Comparison of ENCODE assay signal across 8 cellular contexts in genomic region chr6:36546958-36547645, GRCh38. TPM values are rescaled to one million over a fixed set of nuclear protein-coding genes. Genes with fewer than 3 reads are reported as not detected.
DNase-seq lines count a peak whose midpoint lies in the region; ATAC-seq and TF ChIP-seq lines count a peak whose summit lies in the region.

STK38 (minus strand) TSS chr6:36547479; CDS start chr6:36540202, 7,277 bp downstream.

- no peaks in the 10 kb centered on the region for H3K9me3 ChIP-seq in adipocyte (ENCODE audit: control insufficient read depth, low read length)
- peaks cover 3% of the 10 kb centered on the region for H3K9me3 ChIP-seq in trophoblast cell (ENCODE audit: insufficient read depth, low read depth, low read length)
- H3K9me3 ChIP-seq in tibial nerve = no peaks in the 10 kb centered on the region

- H3K9ac ChIP-seq in adipocyte (ENCODE audit: low read length) (peak within 1 kb of the TSS; percentile 99), trophoblast cell (ENCODE audit: low read length) (peak within 1 kb of the TSS; percentile 77)

- TF ChIP-seq CTCF in GM12865 (IDR thresholded peaks at IDR 0.05; ENCODE audit: insufficient read depth, low read depth, low read length, missing control alignments) = peak; percentile 5
- TF ChIP-seq CTCF in tibial nerve (IDR thresholded peaks at IDR 0.05) = peak in 1 of 5 experiments; percentile 35

- ATAC-seq in HG02840 (IDR thresholded peaks at IDR 0.05; ENCODE audit: low FRiP score, unreplicated experiment) = peak; percentile 61

- peak within 1 kb of the TSS; percentile 88 for H4K12ac ChIP-seq in trophoblast cell (ENCODE audit: low read depth, low read length)

- no peaks in the 10 kb centered on the region for H3K27me3 ChIP-seq in adipocyte (replicated peaks; ENCODE audit: control insufficient read depth, insufficient read depth, low read length)
- H3K27me3 ChIP-seq in trophoblast cell (ENCODE audit: insufficient read depth, low read length) = no peaks in the 10 kb centered on the region
- no peaks in the 10 kb centered on the region for H3K27me3 ChIP-seq in tibial nerve

- H3K4ac ChIP-seq in trophoblast cell (ENCODE audit: low read depth, low read length) = peak within 1 kb of the TSS; percentile 77

- peak within 1 kb of the TSS; percentile 95 for H3K18ac ChIP-seq in trophoblast cell (ENCODE audit: low read length)

- H3K36me3 ChIP-seq in adipocyte (ENCODE audit: control insufficient read depth, insufficient read depth, low read length, severe bottlenecking) = no peaks in the 10 kb centered on the region
- no peaks in the 10 kb centered on the region for H3K36me3 ChIP-seq in trophoblast cell (ENCODE audit: control insufficient read depth in 1 of 2, insufficient read depth in 2 of 2, low read length in 2 of 2)
- no peaks in the 10 kb centered on the region for H3K36me3 ChIP-seq in tibial nerve

- H3K14ac ChIP-seq in trophoblast cell (ENCODE audit: low read length) = peak within 1 kb of the TSS; percentile 96

- intact Hi-C loops in cardiac septum (cut with DNase I) = loop anchor here (2.0 kb wide), 3 partner anchors 48 to 132 kb away; partner anchors contain the start of genes CDKN1A, KCTD20, PXT1 and SRSF3

- TF ChIP-seq POLR2A in tibial nerve (IDR thresholded peaks at IDR 0.05) = peak; percentile 99 to 100

- peak within 1 kb of the TSS; percentile 94 for H2AFZ ChIP-seq in trophoblast cell (ENCODE audit: insufficient read depth, low read length, poor library complexity)

- peak within 1 kb of the TSS; percentile 92 for H4K91ac ChIP-seq in trophoblast cell (ENCODE audit: low read depth, low read length)

- H3K27ac ChIP-seq in trophoblast cell (ENCODE audit: low read depth, low read length) = peak within 1 kb of the TSS; percentile 75
- peak within 1 kb of the TSS; percentile 91 to 100 (median 98) for H3K27ac ChIP-seq in tibial nerve

- H2AK5ac ChIP-seq in trophoblast cell (ENCODE audit: low read length) = peak within 1 kb of the TSS; percentile 59

- H4K8ac ChIP-seq in trophoblast cell (ENCODE audit: low read depth, low read length) = peak within 1 kb of the TSS; percentile 94

- peaks cover 31% of the 10 kb centered on the region for H3K4me1 ChIP-seq in adipocyte (ENCODE audit: control insufficient read depth, insufficient read depth, low read length)
- H3K4me1 ChIP-seq in trophoblast cell (ENCODE audit: control insufficient read depth in 1 of 2, insufficient read depth in 2 of 2, low read length in 2 of 2) = peaks cover 0 to 7% of the 10 kb centered on the region in 2 experiments
- H3K4me1 ChIP-seq in tibial nerve = peaks cover 0 to 45% (median 29%) of the 10 kb centered on the region in 4 donors

- no CpG with 5 or more reads among the region's 51 CpGs for WGBS in trophoblast cell (ENCODE audit: extremely low coverage, insufficient coverage, insufficient read length)
- WGBS in tibial nerve, 2 donors = 0 to 1% methylated on average over 20 to 42 of the region's 51 CpGs

- H3K23ac ChIP-seq in trophoblast cell (ENCODE audit: low read length) = no peak within 1 kb of the TSS

- H3K79me1 ChIP-seq in trophoblast cell (ENCODE audit: low read length) = peaks cover 9% of the 10 kb centered on the region

- peak within 1 kb of the TSS; percentile 78 for H2BK120ac ChIP-seq in trophoblast cell (ENCODE audit: insufficient read depth, low read length, poor library complexity)

- TF ChIP-seq EP300 in tibial nerve (IDR thresholded peaks at IDR 0.05) = peak; percentile 71 to 99

- peak; percentile 94 for DNase-seq in GM12865 (ENCODE audit: low read depth)
- DNase-seq in NCI-H1436 treated with DMSO at 0.1 percent for 48 hours (lab: John Stamatoyannopoulos, UW) = peak; percentile 67
- peak; percentile 88 for DNase-seq in T follicular helper cell (ENCODE audit: low read depth)
- peak; percentile 95 for DNase-seq in adipocyte (ENCODE audit: low read depth)
- DNase-seq in cardiac septum (ENCODE audit: low spot score) = peak; percentile 98
- peak; percentile 82 to 90 for DNase-seq in trophoblast cell
- DNase-seq in tibial nerve (ENCODE audit: low spot score in 2 of 2) = peak; percentile 83 to 84

- peak within 1 kb of the TSS; percentile 1 for H2BK12ac ChIP-seq in trophoblast cell (ENCODE audit: low read length)

- H3K4me3 ChIP-seq in GM12865 (ENCODE audit: low read depth, low read length) (peak within 1 kb of the TSS; percentile 70), adipocyte (ENCODE audit: low read length) (peak within 1 kb of the TSS; percentile 99), trophoblast cell (ENCODE audit: low read depth, low read length) (peak within 1 kb of the TSS; percentile 77), tibial nerve (peak within 1 kb of the TSS; percentile 79 to 99 (median 90))

- peak within 1 kb of the TSS; percentile 84 for H3K4me2 ChIP-seq in trophoblast cell (ENCODE audit: low read length)

- peak within 1 kb of the TSS; percentile 88 for H2BK5ac ChIP-seq in trophoblast cell (ENCODE audit: low read depth, low read length, poor library complexity)

- peaks cover 11% of the 10 kb centered on the region for H3K79me2 ChIP-seq in trophoblast cell (ENCODE audit: control insufficient read depth, insufficient read depth, low read length, poor library complexity)

RNA-seq across cellular contexts. Expression of gene STK38, which starts in this region (rescaled TPM):
- total RNA-seq in cardiac septum (31.6 TPM), tibial nerve (10 to 100 TPM; 38.1 to 61.7 (median 49.1) TPM)
- 18.7 and 19.4 TPM in 2 replicates for polyA plus RNA-seq in trophoblast cell (2013)

Comparison
In these comparisons a context has a peak if more than half of its experiments do, and no peak if none do; other contexts are left out.
1. Peak in every context shown above with its lines: DNase-seq, ATAC-seq, H3K4me3 ChIP-seq and H3K27ac ChIP-seq.